ENCODE assay signal across 1 cellular context in the genomic region with DNA sequence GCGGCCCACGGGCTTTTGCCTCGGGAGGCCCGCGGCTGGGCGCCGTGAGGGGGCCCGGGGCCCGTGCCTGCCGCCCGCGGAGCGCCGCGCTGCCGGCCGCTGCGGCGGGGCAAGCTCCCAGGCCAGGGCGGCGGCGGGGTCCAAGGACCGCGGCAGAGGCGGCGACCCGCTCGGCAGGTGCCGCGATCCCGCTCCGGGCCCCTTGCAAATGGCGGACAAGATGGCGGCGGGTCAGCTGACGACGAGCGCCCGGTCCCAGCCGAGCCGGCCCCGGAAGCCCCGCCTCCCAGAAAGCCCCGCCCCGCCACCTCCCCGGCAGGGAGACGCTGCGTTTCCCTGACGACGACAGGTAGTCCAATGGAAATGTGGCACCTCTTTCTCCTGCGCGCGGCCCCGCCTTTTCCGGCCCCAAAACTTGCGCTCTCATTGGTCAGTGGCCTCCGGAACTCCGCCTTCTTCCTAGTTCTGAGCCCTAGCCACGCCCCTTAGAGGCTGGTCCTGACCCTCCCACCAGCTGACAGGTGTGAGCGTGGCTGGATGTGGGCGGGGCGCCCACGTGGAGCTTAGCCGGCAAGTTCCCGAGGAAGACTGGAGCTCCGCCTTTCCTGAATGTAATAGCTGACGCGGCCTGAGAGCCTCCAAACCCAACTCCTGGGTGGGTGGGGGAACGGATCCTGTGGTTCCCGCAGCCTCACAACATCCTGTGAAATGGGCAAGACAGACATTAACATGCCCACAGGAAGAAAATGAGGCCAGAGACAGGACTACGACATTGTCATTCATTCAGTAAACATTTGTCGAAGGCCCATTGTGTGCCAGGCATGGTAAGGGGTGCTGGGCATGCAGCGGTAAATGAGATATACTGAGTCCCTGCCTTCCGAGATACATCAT.
TF ChIP-seq lines count a peak whose summit lies in the region.

A gene (minus strand): TSS at position 228 of the 891 bp plus-strand sequence. CDS start 232 bp downstream, outside the sequence.

TF ChIP-seq in HepG2, 621 proteins besides CTCF, POLR2A, EP300 and RAD21 (continued from another document):
- TF ChIP-seq ZNF839 (CRISPR knock-in tag; IDR thresholded peaks at IDR 0.05; ENCODE audit: borderline replicate concordance) (no peak), MBNL3 (CRISPR knock-in tag; conservative IDR thresholded peaks at IDR 0.05) (no peak), ZNF562 (CRISPR knock-in tag; IDR thresholded peaks at IDR 0.05; ENCODE audit: borderline replicate concordance) (no peak), MIXL1 (CRISPR knock-in tag; IDR thresholded peaks at IDR 0.05) (no peak)
- TF ChIP-seq, protein P1, sequence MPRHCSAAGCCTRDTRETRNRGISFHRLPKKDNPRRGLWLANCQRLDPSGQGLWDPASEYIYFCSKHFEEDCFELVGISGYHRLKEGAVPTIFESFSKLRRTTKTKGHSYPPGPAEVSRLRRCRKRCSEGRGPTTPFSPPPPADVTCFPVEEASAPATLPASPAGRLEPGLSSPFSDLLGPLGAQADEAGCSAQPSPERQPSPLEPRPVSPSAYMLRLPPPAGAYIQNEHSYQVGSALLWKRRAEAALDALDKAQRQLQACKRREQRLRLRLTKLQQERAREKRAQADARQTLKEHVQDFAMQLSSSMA (CRISPR knock-in tag; IDR thresholded peaks at IDR 0.05): no peak
